Comparison of ENCODE assay signal across 15 cellular contexts in genomic region chr10:55058800-55059199, GRCh38.
"Had no signal": no experiment of that assay in that cellular context is flagged by ENCODE, and none has a peak within 500 bp of the region (broad histone marks: within the 10 kb centered on the region; RNA-seq: fewer than 3 reads in every experiment).

No MANE protein-coding gene starts in this region.

- DNase-seq: effector memory CD8-positive, alpha-beta T cell; esophagus squamous epithelium; foreskin fibroblast; immature natural killer cell; natural killer cell; posterior cingulate gyrus; small intestine; stimulated activated CD4-positive, alpha-beta T cell treated with anti-CD3 and anti-CD28 coated beads, Interleukin-12 subunit alpha, Interleukin-12 subunit beta, amount 100 ng/mL, for 4 hours; stimulated activated naive CD4-positive, alpha-beta T cell had no signal

- H3K27ac ChIP-seq: epithelial cell of prostate, esophagus squamous epithelium, gastroesophageal sphincter, right atrium auricular region had no signal

- H3K4me3 ChIP-seq: esophagus squamous epithelium, gastroesophageal sphincter, right atrium auricular region had no signal

- FAIRE-seq: keratinocyte, small intestine, urothelium cell line had no signal

- ATAC-seq: effector memory CD8-positive, alpha-beta T cell; gastroesophageal sphincter; left lobe of liver; natural killer cell had no signal

- H3K27me3 ChIP-seq: esophagus squamous epithelium, gastroesophageal sphincter, right atrium auricular region had no signal

- H3K9me3 ChIP-seq: esophagus squamous epithelium, gastroesophageal sphincter, right atrium auricular region had no signal

- H3K4me1 ChIP-seq: esophagus squamous epithelium, gastroesophageal sphincter, right atrium auricular region had no signal

- H3K36me3 ChIP-seq: esophagus squamous epithelium, gastroesophageal sphincter, right atrium auricular region had no signal
